In genomic region chr16:85686912-85687591, GRCh38 we compare ENCODE assay signal across 9 cellular contexts. TPM values are rescaled to one million over a fixed set of nuclear protein-coding genes. Genes with fewer than 3 reads are reported as not detected.
A peak's percentile ranks its signal among the peaks of the same experiment; 100 is the strongest.
DNase-seq lines count a peak whose midpoint lies in the region; ATAC-seq and TF ChIP-seq lines count a peak whose summit lies in the region.
"Had no signal": no experiment of that assay in that cellular context is flagged by ENCODE, and none has a peak within 500 bp of the region (broad histone marks: within the 10 kb centered on the region; RNA-seq: fewer than 3 reads in every experiment).

No MANE protein-coding gene starts in this region.

- peak overlapping the region; percentile 88 for H3K4me3 Mint-ChIP-seq in activated naive CD8-positive, alpha-beta T cell

- H3F3A ChIP-seq in SK-N-SH (replicated peaks; ENCODE audit: insufficient read depth) (peaks cover 6% of the 10 kb centered on the region), MM.1S (ENCODE audit: insufficient read depth, low read length) (no peaks in the 10 kb centered on the region)

- H3K36me3 ChIP-seq in SK-N-SH (replicated peaks in 1 of 2; ENCODE audit: control insufficient read depth in 1 of 2, insufficient read depth in 2 of 2, low read length in 1 of 2) = no peaks in the 10 kb centered on the region
- no peaks in the 10 kb centered on the region; the same call in 1 of the 2 replicates for H3K36me3 ChIP-seq in MM.1S (replicated peaks; ENCODE audit: insufficient read depth, low read length)
- no peaks in the 10 kb centered on the region for H3K36me3 ChIP-seq in osteoblast (ENCODE audit: insufficient read depth, low read length)

- H3K27me3 ChIP-seq in SK-N-SH (ENCODE audit: insufficient read depth) (no peaks in the 10 kb centered on the region), MM.1S (replicated peaks; ENCODE audit: insufficient read depth, low read length) (no peaks in the 10 kb centered on the region), osteoblast (ENCODE audit: insufficient read depth, low read length) (peaks cover 5% of the 10 kb centered on the region)

- H3K9me2 ChIP-seq in SK-N-SH = no peaks in the 10 kb centered on the region
- no peaks in the 10 kb centered on the region for H3K9me2 ChIP-seq in MM.1S (replicated peaks; ENCODE audit: insufficient read depth, low read length)

- H4K20me1 ChIP-seq in SK-N-SH (ENCODE audit: insufficient read depth) (no peaks in the 10 kb centered on the region), MM.1S (ENCODE audit: insufficient read depth, low read length) (no peaks in the 10 kb centered on the region), osteoblast (ENCODE audit: insufficient read depth, low read length) (no peaks in the 10 kb centered on the region)

- H3K36me3 Mint-ChIP-seq in activated naive CD8-positive, alpha-beta T cell = peaks cover 5% of the 10 kb centered on the region

- TF ChIP-seq EP300 in SK-N-SH (IDR thresholded peaks at IDR 0.05; ENCODE audit: borderline replicate concordance in 1 of 2, low read depth in 1 of 2, low read length in 1 of 2) = no peak

- no peak for TF ChIP-seq CTCF in SK-N-SH (IDR thresholded peaks at IDR 0.05)
- no peak for TF ChIP-seq CTCF in MM.1S (IDR thresholded peaks at IDR 0.05; ENCODE audit: low read length)
- no peak for TF ChIP-seq CTCF in osteoblast (IDR thresholded peaks at IDR 0.05; ENCODE audit: extremely low read depth, low read depth, low read length)

- H3K27ac ChIP-seq in SK-N-SH (ENCODE audit: low read depth in 2 of 2, low read length in 1 of 2) (no peak overlapping the region), MM.1S (ENCODE audit: low read length) (no peak overlapping the region), osteoblast (ENCODE audit: low read depth, low read length) (no peak overlapping the region)

- no peak for ATAC-seq in SK-N-SH treated with all-trans-retinoic acid at 6 μM for 48 hours
- no peak for ATAC-seq in GM19023 (IDR thresholded peaks at IDR 0.05; ENCODE audit: unreplicated experiment)
- no peak for ATAC-seq in HG02642 (IDR thresholded peaks at IDR 0.05; ENCODE audit: poor library complexity, unreplicated experiment)

- H3K9me3 ChIP-seq in SK-N-SH = no peaks in the 10 kb centered on the region
- no peaks in the 10 kb centered on the region for H3K9me3 ChIP-seq in MM.1S (replicated peaks; ENCODE audit: insufficient read depth, low read length)
- no peaks in the 10 kb centered on the region for H3K9me3 ChIP-seq in osteoblast (ENCODE audit: low read depth, low read length)

- H3K4me2 ChIP-seq in SK-N-SH (0 out of 2 replicates have a peak overlapping the region, but pooled peaks have one; percentile 94), MM.1S (ENCODE audit: low read depth, low read length) (peak overlapping the region; percentile 49; the same call in 1 of the 2 replicates), osteoblast (ENCODE audit: insufficient read depth, low read length) (no peak overlapping the region)

- H3K4me1 ChIP-seq in SK-N-SH (ENCODE audit: control insufficient read depth in 1 of 2, insufficient read depth in 2 of 2, low read depth in 1 of 2, low read length in 1 of 2) = peaks cover 0 to 13% of the 10 kb centered on the region in 2 experiments; a peak in 1 of 4 replicates
- no peaks in the 10 kb centered on the region for H3K4me1 ChIP-seq in MM.1S (ENCODE audit: low read length)
- H3K4me1 ChIP-seq in osteoblast (ENCODE audit: insufficient read depth, low read length) = peaks cover 5% of the 10 kb centered on the region

- no peak overlapping the region for H3K27ac Mint-ChIP-seq in activated naive CD8-positive, alpha-beta T cell

- POLR2A ChIA-PET in SK-N-SH (lab: Yijun Ruan, JAX) = no interaction called here

- H3K79me2 ChIP-seq in SK-N-SH (ENCODE audit: insufficient read depth) = peaks cover 24% of the 10 kb centered on the region; the same call in 1 of the 2 replicates
- H3K79me2 ChIP-seq in MM.1S (ENCODE audit: low read length) = peaks cover 28% of the 10 kb centered on the region
- peaks cover 2% of the 10 kb centered on the region for H3K79me2 ChIP-seq in osteoblast (ENCODE audit: insufficient read depth, low read length)

- WGBS in SK-N-SH (ENCODE audit: low lambda C conversion rate) = 89% methylated on average over 13 of the region's 15 CpGs

- H2AFZ ChIP-seq in SK-N-SH (ENCODE audit: low read depth) (no peak overlapping the region), MM.1S (ENCODE audit: low read length) (no peak overlapping the region), osteoblast (ENCODE audit: low read length) (no peak overlapping the region)

- H3K27me3 Mint-ChIP-seq in activated naive CD8-positive, alpha-beta T cell = peaks cover 3% of the 10 kb centered on the region

- DNase-seq in SK-N-SH (no peak), MM.1S (no peak), osteoblast (ENCODE audit: insufficient read length, low spot score, missing footprints) (peak; percentile 67), NCI-H2196 treated with DMSO at 0.1 percent for 48 hours (lab: John Stamatoyannopoulos, UW; ENCODE audit: unreplicated experiment) (no peak)
- DNase-seq: SHP77 treated with DMSO at 0.1 percent for 48 hours had no signal

- no peak for TF ChIP-seq RAD21 in SK-N-SH (IDR thresholded peaks at IDR 0.05; ENCODE audit: low read length)

- H3K9me3 Mint-ChIP-seq in activated naive CD8-positive, alpha-beta T cell (ENCODE audit: low read depth) = no peaks in the 10 kb centered on the region

- H3K4me3 ChIP-seq in SK-N-SH (ENCODE audit: low read depth in 2 of 2, low read length in 1 of 2) (no peak overlapping the region), MM.1S (ENCODE audit: low read length) (no peak overlapping the region; the same call in 1 of the 2 replicates), osteoblast (ENCODE audit: insufficient read depth, low read length) (no peak overlapping the region)

- CTCF ChIA-PET in SK-N-SH (lab: Yijun Ruan, JAX) = interaction anchor here (0.7 to 2.3 kb wide), 5 partner anchors 9 to 428 kb away, joined by 3 to 9 read pairs (median 3); no protein-coding TSS in a partner anchor

- peaks cover 9% of the 10 kb centered on the region for H3K4me1 Mint-ChIP-seq in activated naive CD8-positive, alpha-beta T cell (ENCODE audit: low read depth)

- no peak overlapping the region for H3K9ac ChIP-seq in SK-N-SH
- no peak overlapping the region for H3K9ac ChIP-seq in MM.1S (ENCODE audit: low read length)

TF ChIP-seq in SK-N-SH, 30 proteins besides CTCF, POLR2A, EP300 and RAD21:
- TF ChIP-seq EZH2phosphoT487 (IDR thresholded peaks at IDR 0.05; ENCODE audit: borderline replicate concordance, low read depth) (no peak), SMC3 (IDR thresholded peaks at IDR 0.05; ENCODE audit: low read depth, low read length) (no peak), NFIC (IDR thresholded peaks at IDR 0.05; ENCODE audit: borderline replicate concordance) (no peak), NRF1 (IDR thresholded peaks at IDR 0.05; ENCODE audit: low read depth, low read length) (no peak), FOSL2 (IDR thresholded peaks at IDR 0.05; ENCODE audit: borderline replicate concordance, low read depth) (no peak), FOXM1 (IDR thresholded peaks at IDR 0.05; ENCODE audit: low read depth) (no peak), RXRA (IDR thresholded peaks at IDR 0.05; ENCODE audit: borderline replicate concordance, low read depth) (no peak), GATA2 (CRISPR knock-in tag; IDR thresholded peaks at IDR 0.05) (no peak)

TF ChIP-seq in SK-N-SH treated with all-trans-retinoic acid at 6 μM for 48 hours, 23 proteins besides CTCF, POLR2A, EP300 and RAD21 (continues in another document):
- no peak for TF ChIP-seq ZFP3 (CRISPR knock-in tag; IDR thresholded peaks at IDR 0.05)
- TF ChIP-seq RARB (CRISPR knock-in tag; IDR thresholded peaks at IDR 0.05) = no peak
- no peak for TF ChIP-seq SNAI2 (CRISPR knock-in tag; IDR thresholded peaks at IDR 0.05)
- no peak for TF ChIP-seq GLIS3 (CRISPR knock-in tag; IDR thresholded peaks at IDR 0.05)
- TF ChIP-seq TCF4 (CRISPR knock-in tag; IDR thresholded peaks at IDR 0.05; ENCODE audit: borderline replicate concordance) = no peak
- TF ChIP-seq, protein P1, sequence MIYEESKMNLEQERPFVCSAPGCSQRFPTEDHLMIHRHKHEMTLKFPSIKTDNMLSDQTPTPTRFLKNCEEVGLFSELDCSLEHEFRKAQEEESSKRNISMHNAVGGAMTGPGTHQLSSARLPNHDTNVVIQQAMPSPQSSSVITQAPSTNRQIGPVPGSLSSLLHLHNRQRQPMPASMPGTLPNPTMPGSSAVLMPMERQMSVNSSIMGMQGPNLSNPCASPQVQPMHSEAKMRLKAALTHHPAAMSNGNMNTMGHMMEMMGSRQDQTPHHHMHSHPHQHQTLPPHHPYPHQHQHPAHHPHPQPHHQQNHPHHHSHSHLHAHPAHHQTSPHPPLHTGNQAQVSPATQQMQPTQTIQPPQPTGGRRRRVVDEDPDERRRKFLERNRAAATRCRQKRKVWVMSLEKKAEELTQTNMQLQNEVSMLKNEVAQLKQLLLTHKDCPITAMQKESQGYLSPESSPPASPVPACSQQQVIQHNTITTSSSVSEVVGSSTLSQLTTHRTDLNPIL (CRISPR knock-in tag; IDR thresholded peaks at IDR 0.05; ENCODE audit: low read depth) = no peak
- no peak for TF ChIP-seq ZFP30 (CRISPR knock-in tag; IDR thresholded peaks at IDR 0.05)
- TF ChIP-seq BACH2 (CRISPR knock-in tag; IDR thresholded peaks at IDR 0.05; ENCODE audit: borderline replicate concordance) = no peak
- TF ChIP-seq ZC3H10 (CRISPR knock-in tag; IDR thresholded peaks at IDR 0.05) = no peak
- no peak for TF ChIP-seq ZNF565 (CRISPR knock-in tag; conservative IDR thresholded peaks at IDR 0.05; ENCODE audit: low read depth)
- TF ChIP-seq ARNTL (CRISPR knock-in tag; IDR thresholded peaks at IDR 0.05; ENCODE audit: borderline replicate concordance, low read depth) = no peak
- no peak for TF ChIP-seq OSR1 (CRISPR knock-in tag; IDR thresholded peaks at IDR 0.05)
- no peak for TF ChIP-seq PPARA (CRISPR knock-in tag; IDR thresholded peaks at IDR 0.05; ENCODE audit: borderline replicate concordance)
- TF ChIP-seq, protein P2, sequence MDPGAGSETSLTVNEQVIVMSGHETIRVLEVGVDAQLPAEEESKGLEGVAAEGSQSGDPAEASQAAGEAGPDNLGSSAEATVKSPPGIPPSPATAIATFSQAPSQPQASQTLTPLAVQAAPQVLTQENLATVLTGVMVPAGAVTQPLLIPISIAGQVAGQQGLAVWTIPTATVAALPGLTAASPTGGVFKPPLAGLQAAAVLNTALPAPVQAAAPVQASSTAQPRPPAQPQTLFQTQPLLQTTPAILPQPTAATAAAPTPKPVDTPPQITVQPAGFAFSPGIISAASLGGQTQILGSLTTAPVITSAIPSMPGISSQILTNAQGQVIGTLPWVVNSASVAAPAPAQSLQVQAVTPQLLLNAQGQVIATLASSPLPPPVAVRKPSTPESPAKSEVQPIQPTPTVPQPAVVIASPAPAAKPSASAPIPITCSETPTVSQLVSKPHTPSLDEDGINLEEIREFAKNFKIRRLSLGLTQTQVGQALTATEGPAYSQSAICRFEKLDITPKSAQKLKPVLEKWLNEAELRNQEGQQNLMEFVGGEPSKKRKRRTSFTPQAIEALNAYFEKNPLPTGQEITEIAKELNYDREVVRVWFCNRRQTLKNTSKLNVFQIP (CRISPR knock-in tag; IDR thresholded peaks at IDR 0.05; ENCODE audit: borderline replicate concordance, low read depth) = no peak
- no peak for TF ChIP-seq ISL1 (CRISPR knock-in tag; IDR thresholded peaks at IDR 0.05)

RNA-seq across cellular contexts. Expression of gene GINS2, which starts 1.7 kb away (rescaled TPM):
- polyA plus RNA-seq in SK-N-SH (2012; rRNA removed) = 8.4 and 9.0 TPM in 2 replicates
- 9.0 and 9.3 TPM in 2 replicates for polyA plus RNA-seq in SK-N-SH (2012; cell fraction: cytosol; rRNA removed)
- 3.7 and 4.5 TPM in 2 replicates for polyA plus RNA-seq in SK-N-SH (2012; cell fraction: nucleus; rRNA removed)
- 1.2 and 1.8 TPM in 2 replicates for total RNA-seq in osteoblast
